ENCODE assay signal across 1 cellular context in the genomic region with DNA sequence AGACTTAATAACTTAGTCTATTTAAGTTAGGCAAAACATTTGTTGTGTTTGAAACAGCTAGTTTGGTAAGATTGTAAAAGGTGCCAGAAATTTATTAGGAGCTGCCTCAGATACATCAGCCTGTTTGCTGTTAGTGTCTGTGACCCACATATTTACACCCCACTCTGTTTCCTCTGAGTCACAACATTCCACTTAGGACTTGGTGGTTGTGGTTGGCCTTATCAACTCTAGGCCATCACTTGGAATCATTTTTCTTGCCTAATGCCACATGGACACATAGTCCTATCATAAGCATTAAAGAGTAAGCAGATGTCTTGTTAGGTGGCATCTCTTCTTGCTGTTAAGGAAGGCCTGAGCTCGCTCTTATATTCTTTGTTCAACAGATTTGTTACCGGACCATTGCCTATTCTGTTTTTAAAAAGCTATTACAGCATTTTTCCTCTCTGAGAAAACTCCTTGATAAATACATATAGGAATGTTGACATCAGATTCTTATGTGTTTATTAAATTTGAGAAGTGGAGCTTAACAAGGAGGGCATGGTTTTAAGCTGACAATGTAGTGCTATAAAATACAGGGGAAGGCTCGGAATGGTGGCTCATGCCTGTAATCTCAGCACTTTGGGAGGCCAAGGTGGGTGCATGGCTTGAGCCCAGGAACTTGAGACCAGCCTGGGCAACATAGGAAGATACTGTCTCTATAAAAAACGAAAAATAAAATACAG.
TF ChIP-seq lines count a peak whose summit lies in the region.

No MANE protein-coding gene starts in this region.

TF ChIP-seq in K562, 482 proteins besides CTCF, POLR2A, EP300 and RAD21 (continued from another document and continues in another):
- TF ChIP-seq, protein P1, sequence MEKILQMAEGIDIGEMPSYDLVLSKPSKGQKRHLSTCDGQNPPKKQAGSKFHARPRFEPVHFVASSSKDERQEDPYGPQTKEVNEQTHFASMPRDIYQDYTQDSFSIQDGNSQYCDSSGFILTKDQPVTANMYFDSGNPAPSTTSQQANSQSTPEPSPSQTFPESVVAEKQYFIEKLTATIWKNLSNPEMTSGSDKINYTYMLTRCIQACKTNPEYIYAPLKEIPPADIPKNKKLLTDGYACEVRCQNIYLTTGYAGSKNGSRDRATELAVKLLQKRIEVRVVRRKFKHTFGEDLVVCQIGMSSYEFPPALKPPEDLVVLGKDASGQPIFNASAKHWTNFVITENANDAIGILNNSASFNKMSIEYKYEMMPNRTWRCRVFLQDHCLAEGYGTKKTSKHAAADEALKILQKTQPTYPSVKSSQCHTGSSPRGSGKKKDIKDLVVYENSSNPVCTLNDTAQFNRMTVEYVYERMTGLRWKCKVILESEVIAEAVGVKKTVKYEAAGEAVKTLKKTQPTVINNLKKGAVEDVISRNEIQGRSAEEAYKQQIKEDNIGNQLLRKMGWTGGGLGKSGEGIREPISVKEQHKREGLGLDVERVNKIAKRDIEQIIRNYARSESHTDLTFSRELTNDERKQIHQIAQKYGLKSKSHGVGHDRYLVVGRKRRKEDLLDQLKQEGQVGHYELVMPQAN (IDR thresholded peaks at IDR 0.05; ENCODE audit: borderline replicate concordance) = no peak
- no peak for TF ChIP-seq HMG20B (CRISPR knock-in tag; IDR thresholded peaks at IDR 0.05)
- TF ChIP-seq HEY1 (CRISPR knock-in tag; IDR thresholded peaks at IDR 0.05; ENCODE audit: borderline replicate concordance) = no peak
- TF ChIP-seq HNRNPL (IDR thresholded peaks at IDR 0.05; ENCODE audit: low read depth, low read length) = no peak
- no peak for TF ChIP-seq ZNF146 (CRISPR knock-in tag; IDR thresholded peaks at IDR 0.05; ENCODE audit: unreplicated experiment)
- no peak for TF ChIP-seq ZNF41 (CRISPR knock-in tag; conservative IDR thresholded peaks at IDR 0.05)
- TF ChIP-seq, protein P2, sequence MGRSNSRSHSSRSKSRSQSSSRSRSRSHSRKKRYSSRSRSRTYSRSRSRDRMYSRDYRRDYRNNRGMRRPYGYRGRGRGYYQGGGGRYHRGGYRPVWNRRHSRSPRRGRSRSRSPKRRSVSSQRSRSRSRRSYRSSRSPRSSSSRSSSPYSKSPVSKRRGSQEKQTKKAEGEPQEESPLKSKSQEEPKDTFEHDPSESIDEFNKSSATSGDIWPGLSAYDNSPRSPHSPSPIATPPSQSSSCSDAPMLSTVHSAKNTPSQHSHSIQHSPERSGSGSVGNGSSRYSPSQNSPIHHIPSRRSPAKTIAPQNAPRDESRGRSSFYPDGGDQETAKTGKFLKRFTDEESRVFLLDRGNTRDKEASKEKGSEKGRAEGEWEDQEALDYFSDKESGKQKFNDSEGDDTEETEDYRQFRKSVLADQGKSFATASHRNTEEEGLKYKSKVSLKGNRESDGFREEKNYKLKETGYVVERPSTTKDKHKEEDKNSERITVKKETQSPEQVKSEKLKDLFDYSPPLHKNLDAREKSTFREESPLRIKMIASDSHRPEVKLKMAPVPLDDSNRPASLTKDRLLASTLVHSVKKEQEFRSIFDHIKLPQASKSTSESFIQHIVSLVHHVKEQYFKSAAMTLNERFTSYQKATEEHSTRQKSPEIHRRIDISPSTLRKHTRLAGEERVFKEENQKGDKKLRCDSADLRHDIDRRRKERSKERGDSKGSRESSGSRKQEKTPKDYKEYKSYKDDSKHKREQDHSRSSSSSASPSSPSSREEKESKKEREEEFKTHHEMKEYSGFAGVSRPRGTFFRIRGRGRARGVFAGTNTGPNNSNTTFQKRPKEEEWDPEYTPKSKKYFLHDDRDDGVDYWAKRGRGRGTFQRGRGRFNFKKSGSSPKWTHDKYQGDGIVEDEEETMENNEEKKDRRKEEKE (IDR thresholded peaks at IDR 0.05; ENCODE audit: borderline replicate concordance in 1 of 2, control insufficient read depth in 1 of 2, low read depth in 2 of 2, low read length in 1 of 2) = no peak
- TF ChIP-seq, protein P3, sequence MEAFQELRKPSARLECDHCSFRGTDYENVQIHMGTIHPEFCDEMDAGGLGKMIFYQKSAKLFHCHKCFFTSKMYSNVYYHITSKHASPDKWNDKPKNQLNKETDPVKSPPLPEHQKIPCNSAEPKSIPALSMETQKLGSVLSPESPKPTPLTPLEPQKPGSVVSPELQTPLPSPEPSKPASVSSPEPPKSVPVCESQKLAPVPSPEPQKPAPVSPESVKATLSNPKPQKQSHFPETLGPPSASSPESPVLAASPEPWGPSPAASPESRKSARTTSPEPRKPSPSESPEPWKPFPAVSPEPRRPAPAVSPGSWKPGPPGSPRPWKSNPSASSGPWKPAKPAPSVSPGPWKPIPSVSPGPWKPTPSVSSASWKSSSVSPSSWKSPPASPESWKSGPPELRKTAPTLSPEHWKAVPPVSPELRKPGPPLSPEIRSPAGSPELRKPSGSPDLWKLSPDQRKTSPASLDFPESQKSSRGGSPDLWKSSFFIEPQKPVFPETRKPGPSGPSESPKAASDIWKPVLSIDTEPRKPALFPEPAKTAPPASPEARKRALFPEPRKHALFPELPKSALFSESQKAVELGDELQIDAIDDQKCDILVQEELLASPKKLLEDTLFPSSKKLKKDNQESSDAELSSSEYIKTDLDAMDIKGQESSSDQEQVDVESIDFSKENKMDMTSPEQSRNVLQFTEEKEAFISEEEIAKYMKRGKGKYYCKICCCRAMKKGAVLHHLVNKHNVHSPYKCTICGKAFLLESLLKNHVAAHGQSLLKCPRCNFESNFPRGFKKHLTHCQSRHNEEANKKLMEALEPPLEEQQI (IDR thresholded peaks at IDR 0.05) = no peak
- TF ChIP-seq ZNF253 (CRISPR knock-in tag; conservative IDR thresholded peaks at IDR 0.05) = no peak
- TF ChIP-seq, protein P4, sequence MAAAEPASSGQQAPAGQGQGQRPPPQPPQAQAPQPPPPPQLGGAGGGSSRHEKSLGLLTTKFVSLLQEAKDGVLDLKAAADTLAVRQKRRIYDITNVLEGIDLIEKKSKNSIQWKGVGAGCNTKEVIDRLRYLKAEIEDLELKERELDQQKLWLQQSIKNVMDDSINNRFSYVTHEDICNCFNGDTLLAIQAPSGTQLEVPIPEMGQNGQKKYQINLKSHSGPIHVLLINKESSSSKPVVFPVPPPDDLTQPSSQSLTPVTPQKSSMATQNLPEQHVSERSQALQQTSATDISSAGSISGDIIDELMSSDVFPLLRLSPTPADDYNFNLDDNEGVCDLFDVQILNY (CRISPR knock-in tag; IDR thresholded peaks at IDR 0.05) = no peak
- TF ChIP-seq ZNF217 (CRISPR knock-in tag; IDR thresholded peaks at IDR 0.05) = no peak
- TF ChIP-seq SAFB2 (IDR thresholded peaks at IDR 0.05; ENCODE audit: borderline replicate concordance, low read depth, low read length, severe bottlenecking) = no peak
- no peak for TF ChIP-seq ZFP36 (IDR thresholded peaks at IDR 0.05; ENCODE audit: low read depth, low read length, partially characterized antibody)
- no peak for TF ChIP-seq SIN3A (IDR thresholded peaks at IDR 0.05; ENCODE audit: borderline replicate concordance in 2 of 2, control insufficient read depth in 1 of 2, low read depth in 2 of 2, low read length in 2 of 2)
- TF ChIP-seq GABPB1 (CRISPR knock-in tag; IDR thresholded peaks at IDR 0.05) = no peak
- TF ChIP-seq FOXK2 (conservative IDR thresholded peaks at IDR 0.05 in 1 of 2, IDR thresholded peaks at IDR 0.05 in 1 of 2; ENCODE audit: low read depth in 2 of 2) = peak; percentile 40 to 60; a peak in 1 of 4 replicates
- no peak for TF ChIP-seq POLR2G (IDR thresholded peaks at IDR 0.05; ENCODE audit: low read depth, low read length)
- no peak for TF ChIP-seq SMARCA5 (IDR thresholded peaks at IDR 0.05)
- no peak for TF ChIP-seq PCBP2 (IDR thresholded peaks at IDR 0.05; ENCODE audit: low read depth, low read length, poor library complexity, severe bottlenecking)
- peak; percentile 11; the same call in 1 of the 2 replicates for TF ChIP-seq ELF2 (CRISPR knock-in tag; IDR thresholded peaks at IDR 0.05)
- peak in 1 of 2 experiments; percentile 46; a peak in 2 of 4 replicates for TF ChIP-seq TRIM24 (IDR thresholded peaks at IDR 0.05)
- no peak for TF ChIP-seq KLF16 (IDR thresholded peaks at IDR 0.05)
- TF ChIP-seq, protein P5, sequence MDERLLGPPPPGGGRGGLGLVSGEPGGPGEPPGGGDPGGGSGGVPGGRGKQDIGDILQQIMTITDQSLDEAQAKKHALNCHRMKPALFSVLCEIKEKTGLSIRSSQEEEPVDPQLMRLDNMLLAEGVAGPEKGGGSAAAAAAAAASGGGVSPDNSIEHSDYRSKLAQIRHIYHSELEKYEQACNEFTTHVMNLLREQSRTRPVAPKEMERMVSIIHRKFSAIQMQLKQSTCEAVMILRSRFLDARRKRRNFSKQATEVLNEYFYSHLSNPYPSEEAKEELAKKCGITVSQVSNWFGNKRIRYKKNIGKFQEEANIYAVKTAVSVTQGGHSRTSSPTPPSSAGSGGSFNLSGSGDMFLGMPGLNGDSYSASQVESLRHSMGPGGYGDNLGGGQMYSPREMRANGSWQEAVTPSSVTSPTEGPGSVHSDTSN (CRISPR knock-in tag; IDR thresholded peaks at IDR 0.05; ENCODE audit: low read depth) = no peak
- TF ChIP-seq, protein P5 (tag; conservative IDR thresholded peaks at IDR 0.05; ENCODE audit: low read depth) = no peak; the same call in 1 of the 2 replicates
- no peak for TF ChIP-seq ZNF232 (CRISPR knock-in tag; IDR thresholded peaks at IDR 0.05)
- TF ChIP-seq, protein P6, sequence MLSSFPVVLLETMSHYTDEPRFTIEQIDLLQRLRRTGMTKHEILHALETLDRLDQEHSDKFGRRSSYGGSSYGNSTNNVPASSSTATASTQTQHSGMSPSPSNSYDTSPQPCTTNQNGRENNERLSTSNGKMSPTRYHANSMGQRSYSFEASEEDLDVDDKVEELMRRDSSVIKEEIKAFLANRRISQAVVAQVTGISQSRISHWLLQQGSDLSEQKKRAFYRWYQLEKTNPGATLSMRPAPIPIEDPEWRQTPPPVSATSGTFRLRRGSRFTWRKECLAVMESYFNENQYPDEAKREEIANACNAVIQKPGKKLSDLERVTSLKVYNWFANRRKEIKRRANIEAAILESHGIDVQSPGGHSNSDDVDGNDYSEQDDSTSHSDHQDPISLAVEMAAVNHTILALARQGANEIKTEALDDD (IDR thresholded peaks at IDR 0.05) = peak; percentile 48
- no peak for TF ChIP-seq POLR2H (tag; IDR thresholded peaks at IDR 0.05; ENCODE audit: low read depth)
- TF ChIP-seq ZNF197 (CRISPR knock-in tag; IDR thresholded peaks at IDR 0.05; ENCODE audit: low read depth) = no peak
- TF ChIP-seq CEBPG (CRISPR knock-in tag; IDR thresholded peaks at IDR 0.05) = no peak
- TF ChIP-seq CEBPG (tag; conservative IDR thresholded peaks at IDR 0.05 in 1 of 2, IDR thresholded peaks at IDR 0.05 in 1 of 2) = peak; percentile 37 to 66; a peak in 3 of 4 replicates
- TF ChIP-seq, protein P7, sequence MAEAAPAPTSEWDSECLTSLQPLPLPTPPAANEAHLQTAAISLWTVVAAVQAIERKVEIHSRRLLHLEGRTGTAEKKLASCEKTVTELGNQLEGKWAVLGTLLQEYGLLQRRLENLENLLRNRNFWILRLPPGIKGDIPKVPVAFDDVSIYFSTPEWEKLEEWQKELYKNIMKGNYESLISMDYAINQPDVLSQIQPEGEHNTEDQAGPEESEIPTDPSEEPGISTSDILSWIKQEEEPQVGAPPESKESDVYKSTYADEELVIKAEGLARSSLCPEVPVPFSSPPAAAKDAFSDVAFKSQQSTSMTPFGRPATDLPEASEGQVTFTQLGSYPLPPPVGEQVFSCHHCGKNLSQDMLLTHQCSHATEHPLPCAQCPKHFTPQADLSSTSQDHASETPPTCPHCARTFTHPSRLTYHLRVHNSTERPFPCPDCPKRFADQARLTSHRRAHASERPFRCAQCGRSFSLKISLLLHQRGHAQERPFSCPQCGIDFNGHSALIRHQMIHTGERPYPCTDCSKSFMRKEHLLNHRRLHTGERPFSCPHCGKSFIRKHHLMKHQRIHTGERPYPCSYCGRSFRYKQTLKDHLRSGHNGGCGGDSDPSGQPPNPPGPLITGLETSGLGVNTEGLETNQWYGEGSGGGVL (CRISPR knock-in tag; IDR thresholded peaks at IDR 0.05) = no peak
- TF ChIP-seq ELF1 (tag; IDR thresholded peaks at IDR 0.05) = no peak
- no peak for TF ChIP-seq TARDBP (IDR thresholded peaks at IDR 0.05)
- TF ChIP-seq, protein P8, sequence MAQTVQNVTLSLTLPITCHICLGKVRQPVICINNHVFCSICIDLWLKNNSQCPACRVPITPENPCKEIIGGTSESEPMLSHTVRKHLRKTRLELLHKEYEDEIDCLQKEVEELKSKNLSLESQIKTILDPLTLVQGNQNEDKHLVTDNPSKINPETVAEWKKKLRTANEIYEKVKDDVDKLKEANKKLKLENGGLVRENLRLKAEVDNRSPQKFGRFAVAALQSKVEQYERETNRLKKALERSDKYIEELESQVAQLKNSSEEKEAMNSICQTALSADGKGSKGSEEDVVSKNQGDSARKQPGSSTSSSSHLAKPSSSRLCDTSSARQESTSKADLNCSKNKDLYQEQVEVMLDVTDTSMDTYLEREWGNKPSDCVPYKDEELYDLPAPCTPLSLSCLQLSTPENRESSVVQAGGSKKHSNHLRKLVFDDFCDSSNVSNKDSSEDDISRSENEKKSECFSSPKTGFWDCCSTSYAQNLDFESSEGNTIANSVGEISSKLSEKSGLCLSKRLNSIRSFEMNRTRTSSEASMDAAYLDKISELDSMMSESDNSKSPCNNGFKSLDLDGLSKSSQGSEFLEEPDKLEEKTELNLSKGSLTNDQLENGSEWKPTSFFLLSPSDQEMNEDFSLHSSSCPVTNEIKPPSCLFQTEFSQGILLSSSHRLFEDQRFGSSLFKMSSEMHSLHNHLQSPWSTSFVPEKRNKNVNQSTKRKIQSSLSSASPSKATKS (CRISPR knock-in tag; IDR thresholded peaks at IDR 0.05) = no peak
- TF ChIP-seq ZNF830 (CRISPR knock-in tag; IDR thresholded peaks at IDR 0.05) = no peak
- TF ChIP-seq SMARCC2 (IDR thresholded peaks at IDR 0.05; ENCODE audit: low read depth) = peak; percentile 60
- TF ChIP-seq RBM17 (IDR thresholded peaks at IDR 0.05; ENCODE audit: borderline replicate concordance, low read depth, low read length) = no peak
- no peak for TF ChIP-seq PPARD (CRISPR knock-in tag; IDR thresholded peaks at IDR 0.05)
- no peak for TF ChIP-seq ZNF696 (CRISPR knock-in tag; conservative IDR thresholded peaks at IDR 0.05)
- TF ChIP-seq NCOR1 (IDR thresholded peaks at IDR 0.05) = 0 out of 2 replicates have a peak, but pooled peaks have one; percentile 31
- TF ChIP-seq ZNF668 (CRISPR knock-in tag; IDR thresholded peaks at IDR 0.05) = no peak
- TF ChIP-seq, protein P9, sequence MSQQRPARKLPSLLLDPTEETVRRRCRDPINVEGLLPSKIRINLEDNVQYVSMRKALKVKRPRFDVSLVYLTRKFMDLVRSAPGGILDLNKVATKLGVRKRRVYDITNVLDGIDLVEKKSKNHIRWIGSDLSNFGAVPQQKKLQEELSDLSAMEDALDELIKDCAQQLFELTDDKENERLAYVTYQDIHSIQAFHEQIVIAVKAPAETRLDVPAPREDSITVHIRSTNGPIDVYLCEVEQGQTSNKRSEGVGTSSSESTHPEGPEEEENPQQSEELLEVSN (IDR thresholded peaks at IDR 0.05; ENCODE audit: borderline replicate concordance in 1 of 2, extremely low read depth in 1 of 2, insufficient read depth in 1 of 2, insufficient read length in 1 of 2, low read depth in 1 of 2, low read length in 1 of 2, poor library complexity in 1 of 2, severe bottlenecking in 1 of 2) = no peak
- TF ChIP-seq PHF20 (IDR thresholded peaks at IDR 0.05; ENCODE audit: partially characterized antibody) = no peak
